Comparison of ENCODE assay signal across 30 cellular contexts in genomic region chr21:33780631-33781030, GRCh38.
DNase-seq lines count a peak whose midpoint lies in the region; ATAC-seq and TF ChIP-seq lines count a peak whose summit lies in the region.
"Had no signal": no experiment of that assay in that cellular context is flagged by ENCODE, and none has a peak within 500 bp of the region (broad histone marks: within the 10 kb centered on the region; RNA-seq: fewer than 3 reads in every experiment).

No MANE protein-coding gene starts in this region.

- H3K4ac ChIP-seq in IMR-90 (ENCODE audit: low read depth, low read length), result no peak overlapping the region

- H3K36me3 ChIP-seq in IMR-90 (ENCODE audit: control insufficient read depth, insufficient read depth, low read length) (peaks cover 7% of the 10 kb centered on the region), MG63 (peaks cover 12% of the 10 kb centered on the region)

- no peak overlapping the region for H2BK120ac ChIP-seq in IMR-90 (ENCODE audit: low read depth, low read length)

- H3K9me3 ChIP-seq in IMR-90 (ENCODE audit: control insufficient read depth, insufficient read depth, low read length) (no peaks in the 10 kb centered on the region), MG63 (peaks cover 11% of the 10 kb centered on the region)
- H3K9me3 ChIP-seq: HAP-1, Peyer's patch, transverse colon had no signal

- no peaks in the 10 kb centered on the region for H3K9me1 ChIP-seq in IMR-90 (ENCODE audit: insufficient read depth, low read length)

- H4K5ac ChIP-seq in IMR-90 (ENCODE audit: low read depth, low read length), result no peak overlapping the region

- H2AK5ac ChIP-seq in IMR-90 (ENCODE audit: low read depth, low read length), result no peak overlapping the region

- ATAC-seq in IMR-90 (ENCODE audit: low read depth), result peak; percentile 84
- no peak for ATAC-seq in GM21576 (IDR thresholded peaks at IDR 0.05; ENCODE audit: unreplicated experiment)
- ATAC-seq: activated CD4-positive, alpha-beta T cell treated with anti-CD3 and anti-CD28 coated beads for 36 hours; activated CD8-positive, alpha-beta T cell treated with anti-CD3 and anti-CD28 coated beads, Interleukin-2, amount 10 ng/mL, durations not matched to agents 7 days and 5 days; GM12878; left ventricle myocardium superior had no signal

- no peak overlapping the region for H2BK5ac ChIP-seq in IMR-90 (ENCODE audit: low read depth, low read length, poor library complexity, severe bottlenecking)

- H3K4me1 Mint-ChIP-seq in osteocyte (ENCODE audit: unreplicated experiment), result peaks cover 25% of the 10 kb centered on the region
- H3K4me1 Mint-ChIP-seq: activated CD4-positive, alpha-beta T cell treated with anti-CD3 and anti-CD28 coated beads for 36 hours; naive B cell had no signal

- H2AFZ ChIP-seq in IMR-90 (replicated peaks; ENCODE audit: low read length, poor library complexity), result no peak overlapping the region

- no peak overlapping the region for H3K23ac ChIP-seq in IMR-90 (ENCODE audit: low read depth, low read length)

- H3K56ac ChIP-seq in IMR-90 (ENCODE audit: extremely low read depth, insufficient read depth, low read length), result no peak overlapping the region

- H3K27me3 Mint-ChIP-seq in osteocyte (ENCODE audit: unreplicated experiment), result no peaks in the 10 kb centered on the region
- H3K27me3 Mint-ChIP-seq: activated CD4-positive, alpha-beta T cell treated with anti-CD3 and anti-CD28 coated beads for 36 hours; naive B cell; progenitor cell of endocrine pancreas had no signal

- no peak overlapping the region for H4K91ac ChIP-seq in IMR-90 (ENCODE audit: insufficient read depth, low read depth, low read length)

- H4K20me1 ChIP-seq in IMR-90 (ENCODE audit: insufficient read depth, low read length), result no peaks in the 10 kb centered on the region; the same call in 1 of the 2 replicates

- H4K8ac ChIP-seq in IMR-90 (ENCODE audit: low read depth in 2 of 2, low read length in 2 of 2), result no peak overlapping the region

- no peaks in the 10 kb centered on the region for H3K4me1 ChIP-seq in IMR-90 (ENCODE audit: control insufficient read depth, insufficient read depth, low read length)
- H3K4me1 ChIP-seq: HAP-1, Peyer's patch, sigmoid colon had no signal

- intact Hi-C loops in IMR-90 (cut with micrococcal nuclease), result no loop called here

- no peak overlapping the region for H2BK15ac ChIP-seq in IMR-90 (ENCODE audit: low read depth, low read length)

- no peak overlapping the region; the same call in 1 of the 2 replicates for H3K9ac ChIP-seq in IMR-90 (ENCODE audit: low read depth, low read length)

- no peak overlapping the region for H3K4me3 Mint-ChIP-seq in osteocyte (ENCODE audit: unreplicated experiment)
- H3K4me3 Mint-ChIP-seq: activated CD4-positive, alpha-beta T cell treated with anti-CD3 and anti-CD28 coated beads for 36 hours; activated CD8-positive, alpha-beta T cell treated with anti-CD3 and anti-CD28 coated beads, Interleukin-2, amount 10 ng/mL, durations not matched to agents 7 days and 5 days; activated naive CD4-positive, alpha-beta T cell treated with anti-CD3 and anti-CD28 coated beads for 36 hours; naive B cell had no signal

- no peak overlapping the region; the same call in 1 of the 2 replicates for H3K4me2 ChIP-seq in IMR-90 (ENCODE audit: low read depth, low read length)

- no peak overlapping the region for H3K14ac ChIP-seq in IMR-90 (replicated peaks; ENCODE audit: low read depth, low read length)

- H3K27me3 ChIP-seq in IMR-90 (ENCODE audit: control insufficient read depth, insufficient read depth, low read length), result no peaks in the 10 kb centered on the region
- H3K27me3 ChIP-seq in MG63, result no peaks in the 10 kb centered on the region
- H3K27me3 ChIP-seq: adrenal gland, Peyer's patch, sigmoid colon, transverse colon had no signal

- dilution Hi-C loops in IMR-90 (cut with HindIII; ENCODE audit: low sequenced_read_pairs, unreplicated experiment), result no loop called here

- H2AK9ac ChIP-seq in IMR-90 (replicated peaks; ENCODE audit: low read depth, low read length, poor library complexity), result no peak overlapping the region

- TF ChIP-seq POLR2A in IMR-90 (IDR thresholded peaks at IDR 0.05; ENCODE audit: low read depth, low read length), result no peak

- no peak overlapping the region for H3K27ac ChIP-seq in IMR-90 (ENCODE audit: insufficient read depth, low read length)
- H3K27ac ChIP-seq: adrenal gland, Peyer's patch, sigmoid colon, transverse colon had no signal

- no peak overlapping the region for H2BK20ac ChIP-seq in IMR-90 (ENCODE audit: low read depth, low read length)

- no peak overlapping the region for H3K4me3 ChIP-seq in IMR-90 (ENCODE audit: insufficient read depth, low read depth, low read length)
- no peak overlapping the region for H3K4me3 ChIP-seq in cardiac fibroblast (replicated peaks in 1 of 2; ENCODE audit: low read depth in 2 of 2, low read length in 2 of 2)
- H3K4me3 ChIP-seq in MG63, result no peak overlapping the region
- H3K4me3 ChIP-seq: adrenal gland, GM12878, HAP-1, Peyer's patch, sigmoid colon, transverse colon had no signal

- POLR2A ChIA-PET in IMR-90 (lab: Charles Lee; ENCODE audit: unreplicated experiment), result no interaction called here

- peaks cover 4 to 9% of the 10 kb centered on the region in 2 experiments; a peak in 3 of 4 replicates for H3K79me1 ChIP-seq in IMR-90 (ENCODE audit: low read depth in 1 of 2, low read length in 2 of 2)

- BruUV-seq in IMR-90 (replicated peaks; lab: Mats Ljungman, UMichigan), result no TSS peak

- H3K27ac Mint-ChIP-seq in osteocyte (ENCODE audit: unreplicated experiment), result no peak overlapping the region
- H3K27ac Mint-ChIP-seq: activated CD4-positive, alpha-beta T cell treated with anti-CD3 and anti-CD28 coated beads for 36 hours; activated CD8-positive, alpha-beta T cell treated with anti-CD3 and anti-CD28 coated beads, Interleukin-2, amount 10 ng/mL, durations not matched to agents 7 days and 5 days; activated naive CD4-positive, alpha-beta T cell treated with anti-CD3 and anti-CD28 coated beads for 36 hours; naive B cell; progenitor cell of endocrine pancreas had no signal

- peaks cover 18% of the 10 kb centered on the region for H3K9me3 Mint-ChIP-seq in osteocyte (ENCODE audit: unreplicated experiment)

- TF ChIP-seq RAD21 in IMR-90 (IDR thresholded peaks at IDR 0.05; ENCODE audit: low read length), result no peak

- peaks cover 49% of the 10 kb centered on the region for H3K36me3 Mint-ChIP-seq in osteocyte (ENCODE audit: unreplicated experiment)

- TF ChIP-seq CTCF in IMR-90 (conservative IDR thresholded peaks at IDR 0.05; ENCODE audit: low read depth, low read length) (no peak), cardiac fibroblast (IDR thresholded peaks at IDR 0.05; ENCODE audit: low read depth, low read length) (no peak), osteocyte (IDR thresholded peaks at IDR 0.05) (no peak)

- CTCF ChIA-PET in IMR-90 (lab: Yijun Ruan, JAX), result interaction anchor here (1.1 kb wide), 1 partner anchor 16 kb away, joined by 4 read pairs; no protein-coding TSS in a partner anchor

- no CpG with 5 or more reads among the region's 2 CpGs for WGBS in IMR-90 (ENCODE audit: extremely low coverage in 2 of 2, insufficient read length in 1 of 2), 2 experiments

- DNase-seq in IMR-90 (peak; percentile 45), cardiac fibroblast (ENCODE audit: low read depth in 2 of 2) (peak; percentile 24 to 42), hepatic stellate cell (ENCODE audit: low spot score) (peak; percentile 20), MG63 (no peak), osteocyte (ENCODE audit: extremely low spot score, unreplicated experiment) (no peak)
- no peak for DNase-seq in stimulated activated CD4-positive, alpha-beta T cell treated with anti-CD3 and anti-CD28 coated beads, Interleukin-4, amount 100 ng/mL, for 1 hour
- DNase-seq: activated CD4-positive, alpha-beta T cell treated with anti-CD3 and anti-CD28 coated beads for 36 hours; activated CD8-positive, alpha-beta T cell treated with anti-CD3 and anti-CD28 coated beads, Interleukin-2, amount 10 ng/mL, durations not matched to agents 7 days and 5 days; activated naive CD4-positive, alpha-beta T cell treated with anti-CD3 and anti-CD28 coated beads for 36 hours; adrenal gland; DND-41; effector CD4-positive, alpha-beta T cell; kidney; left ventricle myocardium superior; MV-4-11; naive B cell; NCI-H1436 treated with DMSO at 0.1 percent for 48 hours; NCI-H2107; NCI-H345; NCI-H69; Peyer's patch; SIG-M5; sigmoid colon; stimulated activated CD4-positive, alpha-beta T cell treated with anti-CD3 and anti-CD28 coated beads, Interleukin-4, amount 100 ng/mL, for 4 hours; T-helper 9 cell; transverse colon had no signal

- in situ Hi-C loops in IMR-90 (cut with MboI; ENCODE audit: low sequenced_read_pairs), result no loop called here

- no peak overlapping the region for H3K18ac ChIP-seq in IMR-90 (ENCODE audit: low read depth, low read length)

TF ChIP-seq in IMR-90, 13 proteins besides CTCF, POLR2A, EP300 and RAD21 (continues in another document):
- TF ChIP-seq, protein P1, sequence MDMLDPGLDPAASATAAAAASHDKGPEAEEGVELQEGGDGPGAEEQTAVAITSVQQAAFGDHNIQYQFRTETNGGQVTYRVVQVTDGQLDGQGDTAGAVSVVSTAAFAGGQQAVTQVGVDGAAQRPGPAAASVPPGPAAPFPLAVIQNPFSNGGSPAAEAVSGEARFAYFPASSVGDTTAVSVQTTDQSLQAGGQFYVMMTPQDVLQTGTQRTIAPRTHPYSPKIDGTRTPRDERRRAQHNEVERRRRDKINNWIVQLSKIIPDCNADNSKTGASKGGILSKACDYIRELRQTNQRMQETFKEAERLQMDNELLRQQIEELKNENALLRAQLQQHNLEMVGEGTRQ (IDR thresholded peaks at IDR 0.05; ENCODE audit: low read depth, low read length), result no peak
- TF ChIP-seq SMC3 (IDR thresholded peaks at IDR 0.05; ENCODE audit: low read depth, low read length) (no peak), FOS (IDR thresholded peaks at IDR 0.05; ENCODE audit: low read depth, low read length) (no peak), MAZ (IDR thresholded peaks at IDR 0.05; ENCODE audit: borderline replicate concordance, low read depth, low read length) (no peak), RFX5 (IDR thresholded peaks at IDR 0.05; ENCODE audit: low read depth, low read length) (no peak), CHD1 (IDR thresholded peaks at IDR 0.05; ENCODE audit: low read depth, low read length) (no peak), ELK1 (IDR thresholded peaks at IDR 0.05; ENCODE audit: borderline replicate concordance, low read depth, low read length) (no peak), MXI1 (IDR thresholded peaks at IDR 0.05; ENCODE audit: borderline replicate concordance, low read depth, low read length) (no peak), MAFK (IDR thresholded peaks at IDR 0.05; ENCODE audit: low read depth, low read length) (no peak), BHLHE40 (IDR thresholded peaks at IDR 0.05; ENCODE audit: low read depth, low read length) (no peak)

Comparison
In these comparisons a context has a peak if more than half of its experiments do, and no peak if none do; other contexts are left out.
1. DNase-seq: peak in IMR-90 (single experiment), cardiac fibroblast (2 of 2) and hepatic stellate cell (single experiment); none in stimulated activated CD4-positive, alpha-beta T cell treated with anti-CD3 and anti-CD28 coated beads, Interleukin-4, amount 100 ng/mL, for 1 hour (single experiment), MG63 (single experiment) and osteocyte (single experiment).